In genomic region chr1:212070720-212071302, GRCh38 we compare ENCODE assay signal across 8 cellular contexts. TPM values are rescaled to one million over a fixed set of nuclear protein-coding genes. Genes with fewer than 3 reads are reported as not detected.
A peak's percentile ranks its signal among the peaks of the same experiment; 100 is the strongest.
DNase-seq lines count a peak whose midpoint lies in the region; ATAC-seq and TF ChIP-seq lines count a peak whose summit lies in the region.

No MANE protein-coding gene starts in this region.

- H3K27ac Mint-ChIP-seq in activated CD8-positive, alpha-beta T cell treated with anti-CD3 and anti-CD28 coated beads, Interleukin-2, amount 10 ng/mL, durations not matched to agents 7 days and 5 days, result no peak overlapping the region

- H3K4me1 ChIP-seq in DOHH2 (ENCODE audit: control insufficient read depth, low read length) (no peaks in the 10 kb centered on the region), left ventricle myocardium inferior (peaks cover 16% of the 10 kb centered on the region), sigmoid colon (no peaks in the 10 kb centered on the region)

- H3K4me3 ChIP-seq in DOHH2 (ENCODE audit: low read length), result no peak overlapping the region
- H3K4me3 ChIP-seq in left ventricle myocardium inferior, result no peak overlapping the region
- no peak overlapping the region for H3K4me3 ChIP-seq in sigmoid colon

- CTCF ChIA-PET in activated CD8-positive, alpha-beta T cell treated with anti-CD3 and anti-CD28 coated beads, Interleukin-2, amount 10 ng/mL, durations not matched to agents 7 days and 5 days (lab: Charles Lee), result interaction anchor here (0.6 to 5.6 kb wide), 49 partner anchors 9 to 394 kb away, joined by 3 to 132 read pairs (median 5); partner anchors contain the start of genes DTL, INTS7 and PPP2R5A

- ATAC-seq in activated CD8-positive, alpha-beta T cell treated with anti-CD3 and anti-CD28 coated beads, Interleukin-2, amount 10 ng/mL, durations not matched to agents 7 days and 5 days, result peak; percentile 63
- no peak for ATAC-seq in GM21528 (IDR thresholded peaks at IDR 0.05; ENCODE audit: low FRiP score, unreplicated experiment)
- no peak for ATAC-seq in GM21723 (IDR thresholded peaks at IDR 0.05; ENCODE audit: unreplicated experiment)

- H3K4me1 Mint-ChIP-seq in activated CD8-positive, alpha-beta T cell treated with anti-CD3 and anti-CD28 coated beads, Interleukin-2, amount 10 ng/mL, durations not matched to agents 7 days and 5 days (ENCODE audit: low read depth), result no peaks in the 10 kb centered on the region

- DNase-seq in Kasumi-1 (lab: John Stamatoyannopoulos, UW) (peak; percentile 60 to 70), left ventricle myocardium inferior (no peak), sigmoid colon (no peak), ureter (ENCODE audit: low spot score) (no peak)
- DNase-seq in activated CD8-positive, alpha-beta T cell treated with anti-CD3 and anti-CD28 coated beads, Interleukin-2, amount 10 ng/mL, durations not matched to agents 7 days and 5 days, result no peak

- no peaks in the 10 kb centered on the region for H3K9me3 ChIP-seq in DOHH2 (ENCODE audit: control insufficient read depth, insufficient read depth, low read length)
- H3K9me3 ChIP-seq in left ventricle myocardium inferior (replicated peaks), result no peaks in the 10 kb centered on the region
- H3K9me3 ChIP-seq in sigmoid colon, result no peaks in the 10 kb centered on the region

- H3K36me3 ChIP-seq in DOHH2 (ENCODE audit: control insufficient read depth, low read length) (peaks cover 88% of the 10 kb centered on the region), left ventricle myocardium inferior (no peaks in the 10 kb centered on the region), sigmoid colon (no peaks in the 10 kb centered on the region)

- no peak for TF ChIP-seq EP300 in sigmoid colon (IDR thresholded peaks at IDR 0.05)

- no peak overlapping the region for H3K27ac ChIP-seq in DOHH2 (ENCODE audit: low read depth, low read length)
- H3K27ac ChIP-seq in left ventricle myocardium inferior (replicated peaks), result peak overlapping the region; percentile 11
- no peak overlapping the region for H3K27ac ChIP-seq in sigmoid colon

- H3K4me2 ChIP-seq in DOHH2 (ENCODE audit: low read length), result no peak overlapping the region

- H3K9me3 Mint-ChIP-seq in activated CD8-positive, alpha-beta T cell treated with anti-CD3 and anti-CD28 coated beads, Interleukin-2, amount 10 ng/mL, durations not matched to agents 7 days and 5 days (ENCODE audit: insufficient read depth), result no peaks in the 10 kb centered on the region

- POLR2A ChIA-PET in activated CD8-positive, alpha-beta T cell treated with anti-CD3 and anti-CD28 coated beads, Interleukin-2, amount 10 ng/mL, durations not matched to agents 7 days and 5 days (lab: Charles Lee), result interaction anchor here (0.7 to 1.4 kb wide), 2 partner anchors 215 to 312 kb away, joined by 5 to 7 read pairs; no protein-coding TSS in a partner anchor

- H3K27me3 ChIP-seq in DOHH2 (ENCODE audit: control insufficient read depth, low read length) (no peaks in the 10 kb centered on the region), left ventricle myocardium inferior (ENCODE audit: low read depth) (no peaks in the 10 kb centered on the region), sigmoid colon (no peaks in the 10 kb centered on the region)

- no peak for TF ChIP-seq POLR2A in sigmoid colon (IDR thresholded peaks at IDR 0.05)

- peaks cover 65% of the 10 kb centered on the region for H3K36me3 Mint-ChIP-seq in activated CD8-positive, alpha-beta T cell treated with anti-CD3 and anti-CD28 coated beads, Interleukin-2, amount 10 ng/mL, durations not matched to agents 7 days and 5 days (ENCODE audit: low read depth)

- intact Hi-C loops in left ventricle myocardium inferior (cut with micrococcal nuclease), result loop anchor here (2.0 to 5.0 kb wide), 3 partner anchors 220 to 386 kb away; no protein-coding TSS in a partner anchor
- intact Hi-C loops in sigmoid colon (cut with DNase I), result loop anchor here (2.0 kb wide), 3 partner anchors 220 to 384 kb away; no protein-coding TSS in a partner anchor

- H3K79me2 ChIP-seq in DOHH2 (ENCODE audit: control insufficient read depth, low read length), result no peaks in the 10 kb centered on the region

- peak; percentile 47 for TF ChIP-seq CTCF in DOHH2 (IDR thresholded peaks at IDR 0.05; ENCODE audit: low read depth, low read length, poor library complexity, severe bottlenecking)
- TF ChIP-seq CTCF in left ventricle myocardium inferior (IDR thresholded peaks at IDR 0.05; ENCODE audit: borderline replicate concordance), result peak; percentile 84
- TF ChIP-seq CTCF in sigmoid colon (IDR thresholded peaks at IDR 0.05), result peak; percentile 61 to 79 (median 71)

- H3K27me3 Mint-ChIP-seq in activated CD8-positive, alpha-beta T cell treated with anti-CD3 and anti-CD28 coated beads, Interleukin-2, amount 10 ng/mL, durations not matched to agents 7 days and 5 days (ENCODE audit: low read depth), result no peaks in the 10 kb centered on the region

- H4K20me1 ChIP-seq in DOHH2 (ENCODE audit: control insufficient read depth, insufficient read depth, low read depth, low read length), result no peaks in the 10 kb centered on the region

- no peak overlapping the region for H3K4me3 Mint-ChIP-seq in activated CD8-positive, alpha-beta T cell treated with anti-CD3 and anti-CD28 coated beads, Interleukin-2, amount 10 ng/mL, durations not matched to agents 7 days and 5 days

- H3F3A ChIP-seq in DOHH2 (ENCODE audit: control insufficient read depth, insufficient read depth), result no peaks in the 10 kb centered on the region

- H3K9me2 ChIP-seq in DOHH2 (replicated peaks; ENCODE audit: control insufficient read depth, low read length), result no peaks in the 10 kb centered on the region

RNA-seq across cellular contexts. Expression of gene DTL, which starts 35.3 kb away (rescaled TPM):
- total RNA-seq in activated CD8-positive, alpha-beta T cell treated with anti-CD3 and anti-CD28 coated beads, Interleukin-2, amount 10 ng/mL, durations not matched to agents 7 days and 5 days, result 10 to 100 TPM; 74.1 to 77.5 TPM
- total RNA-seq in left ventricle myocardium inferior (0.30 TPM), sigmoid colon (under 1 TPM in 2 of 4 donors, not detected in 2; 0.36 to 0.41 TPM), ureter (1.6 TPM)
- polyA plus RNA-seq in sigmoid colon, result 1 to 10 TPM in 2 of 3 donors, under 1 TPM in 1; 0.60 to 4.4 (median 1.2) TPM

RNA-seq across cellular contexts. Expression of gene INTS7, which starts 35.5 kb away (rescaled TPM):
- total RNA-seq in activated CD8-positive, alpha-beta T cell treated with anti-CD3 and anti-CD28 coated beads, Interleukin-2, amount 10 ng/mL, durations not matched to agents 7 days and 5 days, result 10 to 100 TPM; 31.8 to 32.1 TPM
- total RNA-seq in left ventricle myocardium inferior, result 9.5 TPM
- 10 to 100 TPM in 1 of 4 donors, 1 to 10 TPM in 3; 5.6 to 13.2 (median 6.9) TPM for total RNA-seq in sigmoid colon
- polyA plus RNA-seq in sigmoid colon, result 1 to 10 TPM; 4.4 to 7.7 (median 6.0) TPM
- total RNA-seq in ureter, result 17.2 TPM

Comparison
In these comparisons a context has a peak if more than half of its experiments do, and no peak if none do; other contexts are left out.
1. DNase-seq: peak in Kasumi-1 (2 of 2); none in activated CD8-positive, alpha-beta T cell treated with anti-CD3 and anti-CD28 coated beads, Interleukin-2, amount 10 ng/mL, durations not matched to agents 7 days and 5 days (single experiment), left ventricle myocardium inferior (single experiment), sigmoid colon (single experiment) and ureter (single experiment).
2. RNA of gene DTL, which starts 35.3 kb away (total RNA-seq): 74.1 to 77.5 TPM in activated CD8-positive, alpha-beta T cell treated with anti-CD3 and anti-CD28 coated beads, Interleukin-2, amount 10 ng/mL, durations not matched to agents 7 days and 5 days; 1.6 TPM in ureter (single experiment), 0.36 to 0.41 TPM in sigmoid colon and 0.30 TPM in left ventricle myocardium inferior (single experiment); every median in the first group is over 10 times any median in the second.
3. Peak in every context shown above with its lines, with median percentiles within 50 percentile points of each other: CTCF ChIP-seq.